Comparison of ENCODE assay signal across 10 cellular contexts in genomic region chr1:152917794-152918193, GRCh38. TPM values are rescaled to one million over a fixed set of nuclear protein-coding genes. Genes with fewer than 3 reads are reported as not detected.
DNase-seq lines count a peak whose midpoint lies in the region; ATAC-seq, FAIRE-seq and TF ChIP-seq lines count a peak whose summit lies in the region.
"Had no signal": no experiment of that assay in that cellular context is flagged by ENCODE, and none has a peak within 500 bp of the region (broad histone marks: within the 10 kb centered on the region; RNA-seq: fewer than 3 reads in every experiment).

No MANE protein-coding gene starts in this region.

- H3K9me3 ChIP-seq in NT2/D1 (ENCODE audit: insufficient read depth, low read length): no peaks in the 10 kb centered on the region
- no peaks in the 10 kb centered on the region for H3K9me3 ChIP-seq in small intestine (ENCODE audit: control insufficient read depth, low read depth)

- H3K27me3 ChIP-seq in NT2/D1 (ENCODE audit: insufficient read depth, insufficient read length): no peaks in the 10 kb centered on the region
- no peaks in the 10 kb centered on the region for H3K27me3 ChIP-seq in small intestine (ENCODE audit: control insufficient read depth in 2 of 2, insufficient read depth in 2 of 2, low read length in 2 of 2)

- TF ChIP-seq CTCF in epithelial cell of proximal tubule (conservative IDR thresholded peaks at IDR 0.05; ENCODE audit: low read depth, low read length): peak; percentile 63

- H3K9ac ChIP-seq in NT2/D1 (ENCODE audit: insufficient read length, low read depth): no peak overlapping the region

- FAIRE-seq in small intestine (lab: Jason Lieb, UNC): no peak

- intact Hi-C loops in sciatic nerve (cut with DNase I): no loop called here

- ATAC-seq in sciatic nerve: no peak

- H3K36me3 ChIP-seq in NT2/D1 (ENCODE audit: insufficient read depth, insufficient read length, low read length) (no peaks in the 10 kb centered on the region), small intestine (ENCODE audit: control insufficient read depth in 2 of 2, insufficient read depth in 2 of 2, low read length in 2 of 2) (no peaks in the 10 kb centered on the region)

- DNase-seq in SIG-M5 treated with dmso at 0.1 percent for 504 hours (lab: John Stamatoyannopoulos, UW; ENCODE audit: unreplicated experiment) (peak; percentile 20), SIG-M5 (lab: John Stamatoyannopoulos, UW) (no peak), NT2/D1 (ENCODE audit: low read depth, low spot score) (peak; percentile 58), epithelial cell of proximal tubule (ENCODE audit: low read depth) (no peak), small intestine (peak; percentile 15), GOT3 (lab: John Stamatoyannopoulos, UW) (no peak), sciatic nerve (ENCODE audit: low spot score) (no peak)
- no peak for DNase-seq in stimulated activated CD4-positive, alpha-beta T cell treated with anti-CD3 and anti-CD28 coated beads, Interleukin-1b, Interleukin-23, amount 100 ng/mL, for 48 hours
- DNase-seq: CD4-positive, alpha-beta T cell; glutamatergic neuron had no signal

- H3K4me1 ChIP-seq in NT2/D1 (ENCODE audit: insufficient read depth, insufficient read length) (no peaks in the 10 kb centered on the region), small intestine (ENCODE audit: control insufficient read depth in 2 of 2, insufficient read depth in 1 of 2, low read depth in 1 of 2, low read length in 1 of 2) (no peaks in the 10 kb centered on the region)

- H3K4me3 ChIP-seq in NT2/D1 (ENCODE audit: insufficient read length, low read depth): no peak overlapping the region
- no peak overlapping the region for H3K4me3 ChIP-seq in epithelial cell of proximal tubule (ENCODE audit: low read depth, low read length)
- no peak overlapping the region for H3K4me3 ChIP-seq in small intestine (ENCODE audit: low read depth in 1 of 2, low read length in 2 of 2)

- no peak overlapping the region for H3K27ac ChIP-seq in small intestine (ENCODE audit: low read depth in 1 of 2, low read length in 1 of 2)

- 8 to 24% (median 10%) methylated on average over 3 of the region's 3 CpGs for WGBS in small intestine, 3 donors

RNA-seq across cellular contexts. Expression of gene IVL, which starts 9.4 kb away (rescaled TPM):
- 0.35 and 2.1 TPM in 2 replicates for total RNA-seq in epithelial cell of proximal tubule
- polyA plus RNA-seq in small intestine: under 1 TPM in 2 of 3 donors, not detected in 1; 0.03 to 0.45 TPM
- not detected for total RNA-seq in sciatic nerve
- total RNA-seq: CD4-positive, alpha-beta T cell had no signal

RNA-seq across cellular contexts. Expression of gene SPRR5, which starts 29.2 kb away (rescaled TPM):
- total RNA-seq in epithelial cell of proximal tubule (not detected in 2 replicates), sciatic nerve (not detected)
- not detected for polyA plus RNA-seq in small intestine
- total RNA-seq: CD4-positive, alpha-beta T cell had no signal

RNA-seq across cellular contexts. Expression of gene SMCP, which starts 39.7 kb away (rescaled TPM):
- total RNA-seq in epithelial cell of proximal tubule (not detected in 2 replicates), sciatic nerve (not detected)
- not detected for polyA plus RNA-seq in small intestine
- total RNA-seq: CD4-positive, alpha-beta T cell had no signal

RNA-seq across cellular contexts. Expression of gene SPRR4, which starts 52.7 kb away (rescaled TPM):
- total RNA-seq in epithelial cell of proximal tubule: not detected in 2 replicates
- polyA plus RNA-seq in small intestine: not detected
- not detected for total RNA-seq in sciatic nerve
- total RNA-seq: CD4-positive, alpha-beta T cell had no signal

RNA-seq across cellular contexts. Expression of gene LCE7A, which starts 58.0 kb away (rescaled TPM):
- total RNA-seq in epithelial cell of proximal tubule: not detected in 2 replicates
- not detected for polyA plus RNA-seq in small intestine
- not detected for total RNA-seq in sciatic nerve
- total RNA-seq: CD4-positive, alpha-beta T cell had no signal

Comparison
In these comparisons a context has a peak if more than half of its experiments do, and no peak if none do; other contexts are left out.
1. DNase-seq: peak in SIG-M5 treated with dmso at 0.1 percent for 504 hours (single experiment), NT2/D1 (single experiment) and small intestine (single experiment); none in SIG-M5 (single experiment), epithelial cell of proximal tubule (single experiment), GOT3 (single experiment), sciatic nerve (single experiment) and stimulated activated CD4-positive, alpha-beta T cell treated with anti-CD3 and anti-CD28 coated beads, Interleukin-1b, Interleukin-23, amount 100 ng/mL, for 48 hours (single experiment).